8 cellular contexts compared by ENCODE assay signal in genomic region chr1:213015099-213016050, GRCh38. TPM values are rescaled to one million over a fixed set of nuclear protein-coding genes. Genes with fewer than 3 reads are reported as not detected.
DNase-seq lines count a peak whose midpoint lies in the region; ATAC-seq and TF ChIP-seq lines count a peak whose summit lies in the region.

A gene with protein sequence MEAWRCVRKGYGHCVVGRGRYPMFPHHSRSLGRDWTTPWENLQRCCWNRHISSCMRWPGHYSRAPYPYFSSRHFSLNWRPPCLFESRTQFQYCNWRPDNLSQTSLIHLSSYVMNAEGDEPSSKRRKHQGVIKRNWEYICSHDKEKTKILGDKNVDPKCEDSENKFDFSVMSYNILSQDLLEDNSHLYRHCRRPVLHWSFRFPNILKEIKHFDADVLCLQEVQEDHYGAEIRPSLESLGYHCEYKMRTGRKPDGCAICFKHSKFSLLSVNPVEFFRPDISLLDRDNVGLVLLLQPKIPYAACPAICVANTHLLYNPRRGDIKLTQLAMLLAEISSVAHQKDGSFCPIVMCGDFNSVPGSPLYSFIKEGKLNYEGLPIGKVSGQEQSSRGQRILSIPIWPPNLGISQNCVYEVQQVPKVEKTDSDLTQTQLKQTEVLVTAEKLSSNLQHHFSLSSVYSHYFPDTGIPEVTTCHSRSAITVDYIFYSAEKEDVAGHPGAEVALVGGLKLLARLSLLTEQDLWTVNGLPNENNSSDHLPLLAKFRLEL (minus strand): TSS chr1:213015867. CDS start chr1:213015671, 196 bp downstream.

- H3K9me3 Mint-ChIP-seq in IgD-negative memory B cell, result no peaks in the 10 kb centered on the region

- H3K9me3 ChIP-seq in mononuclear cell (ENCODE audit: low read depth, low read length), result no peaks in the 10 kb centered on the region

- H3K36me3 Mint-ChIP-seq in IgD-negative memory B cell, result peaks cover 5% of the 10 kb centered on the region

- TF ChIP-seq CTCF in epithelial cell of esophagus (IDR thresholded peaks at IDR 0.05; ENCODE audit: insufficient read depth, low read depth, low read length, missing control alignments), result no peak

- peak; percentile 94 for ATAC-seq in GM21529 (IDR thresholded peaks at IDR 0.05; ENCODE audit: unreplicated experiment)

- no peaks in the 10 kb centered on the region for H3K27me3 ChIP-seq in mononuclear cell (ENCODE audit: insufficient read depth, low read length)

- H3K27ac Mint-ChIP-seq in IgD-negative memory B cell, result peak within 1 kb of the TSS; percentile 74 to 100 (median 98)

- peaks cover 6 to 29% (median 25%) of the 10 kb centered on the region in 3 donors for H3K4me1 Mint-ChIP-seq in IgD-negative memory B cell

- H3K4me3 ChIP-seq in epithelial cell of esophagus (ENCODE audit: low read length), result peak within 1 kb of the TSS; percentile 80
- peak within 1 kb of the TSS; percentile 68 for H3K4me3 ChIP-seq in mononuclear cell (ENCODE audit: low read length)

- peaks cover 22% of the 10 kb centered on the region for H3K4me1 ChIP-seq in mononuclear cell (ENCODE audit: insufficient read depth, low read length)

- DNase-seq in DMS 273 treated with DMSO at 0.1 percent for 48 hours (lab: John Stamatoyannopoulos, UW), result peak; percentile 93
- peak; percentile 53 for DNase-seq in OCI-M2 (lab: John Stamatoyannopoulos, UW; ENCODE audit: unreplicated experiment)
- DNase-seq in activated T-cell treated with anti-CD3 and anti-CD28 coated beads for 4 hours, result peak; percentile 93
- DNase-seq in epithelial cell of esophagus (ENCODE audit: low read depth), result peak; percentile 98
- DNase-seq in stimulated activated CD8-positive, alpha-beta memory T cell treated with anti-CD3 and anti-CD28 coated beads, Interleukin-4, amount 100 ng/mL, for 1 hour (ENCODE audit: low read depth in 2 of 2, low spot score in 1 of 2), result peak; percentile 84 to 93

- peak within 1 kb of the TSS; percentile 82 to 100 (median 99) for H3K4me3 Mint-ChIP-seq in IgD-negative memory B cell

- H3K27me3 Mint-ChIP-seq in IgD-negative memory B cell, result no peaks in the 10 kb centered on the region

RNA-seq across cellular contexts. Expression of the gene that starts here (rescaled TPM):
- polyA plus RNA-seq in IgD-negative memory B cell, result 33.1 TPM
- total RNA-seq in mononuclear cell, result 73.7 TPM

Comparison
In these comparisons a context has a peak if more than half of its experiments do, and no peak if none do; other contexts are left out.
1. Peak in every context shown above with its lines: DNase-seq, ATAC-seq and H3K4me3 ChIP-seq.